1 cellular context compared by ENCODE assay signal in the genomic region with DNA sequence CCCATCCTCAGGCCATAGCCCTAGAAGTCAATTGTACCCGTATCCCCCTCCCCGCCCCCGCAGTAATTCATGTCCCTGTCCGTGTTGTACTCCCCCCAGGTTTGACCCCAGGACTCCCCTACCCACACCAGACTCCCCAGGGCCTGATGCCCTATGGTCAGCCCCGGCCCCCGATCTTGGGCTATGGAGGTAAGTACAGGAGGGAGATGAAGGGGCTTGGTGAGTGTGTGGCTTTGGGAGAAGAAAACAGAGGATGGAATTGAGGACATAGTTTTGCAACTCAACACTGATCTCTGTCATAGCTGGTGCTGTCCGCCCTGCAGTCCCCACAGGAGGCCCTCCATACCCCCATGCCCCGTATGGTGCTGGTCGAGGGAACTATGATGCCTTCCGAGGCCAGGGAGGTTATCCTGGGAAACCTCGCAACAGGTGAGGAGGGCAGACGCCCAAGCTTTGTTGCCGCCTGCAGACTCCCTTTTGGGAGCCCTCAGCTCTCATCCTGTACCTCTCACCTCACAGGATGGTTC.
TF ChIP-seq lines count a peak whose summit lies in the region.

No MANE protein-coding gene starts in this region.

TF ChIP-seq in endothelial cell of umbilical vein, 7 proteins besides CTCF, POLR2A, EP300 and RAD21:
- TF ChIP-seq POLR2AphosphoS5 (IDR thresholded peaks at IDR 0.05; ENCODE audit: insufficient read depth, low read depth, low read length) (no peak), EZH2 (IDR thresholded peaks at IDR 0.05; ENCODE audit: borderline replicate concordance, low read depth, low read length, severe bottlenecking) (no peak), MAX (IDR thresholded peaks at IDR 0.05; ENCODE audit: insufficient read depth, insufficient read length) (no peak), FOS (IDR thresholded peaks at IDR 0.05; ENCODE audit: borderline replicate concordance, insufficient read depth, low read length) (no peak), JUN (IDR thresholded peaks at IDR 0.05; ENCODE audit: borderline replicate concordance, insufficient read depth, insufficient read length, low read depth) (no peak), GATA2 (IDR thresholded peaks at IDR 0.05; ENCODE audit: insufficient read depth, insufficient read length, low read depth, low read length) (no peak), MYC (IDR thresholded peaks at IDR 0.05; ENCODE audit: low read depth, low read length) (no peak)
